ENCODE assay signal across 1 cellular context in genomic region chr11:67345247-67345948, GRCh38.
TF ChIP-seq lines count a peak whose summit lies in the region.

No MANE protein-coding gene starts in this region.

TF ChIP-seq in IMR-90, 13 proteins besides CTCF, POLR2A, EP300 and RAD21:
- no peak for TF ChIP-seq MXI1 (IDR thresholded peaks at IDR 0.05; ENCODE audit: borderline replicate concordance, low read depth, low read length)
- no peak for TF ChIP-seq CHD1 (IDR thresholded peaks at IDR 0.05; ENCODE audit: low read depth, low read length)
- no peak for TF ChIP-seq MAZ (IDR thresholded peaks at IDR 0.05; ENCODE audit: borderline replicate concordance, low read depth, low read length)
- TF ChIP-seq, protein P1, sequence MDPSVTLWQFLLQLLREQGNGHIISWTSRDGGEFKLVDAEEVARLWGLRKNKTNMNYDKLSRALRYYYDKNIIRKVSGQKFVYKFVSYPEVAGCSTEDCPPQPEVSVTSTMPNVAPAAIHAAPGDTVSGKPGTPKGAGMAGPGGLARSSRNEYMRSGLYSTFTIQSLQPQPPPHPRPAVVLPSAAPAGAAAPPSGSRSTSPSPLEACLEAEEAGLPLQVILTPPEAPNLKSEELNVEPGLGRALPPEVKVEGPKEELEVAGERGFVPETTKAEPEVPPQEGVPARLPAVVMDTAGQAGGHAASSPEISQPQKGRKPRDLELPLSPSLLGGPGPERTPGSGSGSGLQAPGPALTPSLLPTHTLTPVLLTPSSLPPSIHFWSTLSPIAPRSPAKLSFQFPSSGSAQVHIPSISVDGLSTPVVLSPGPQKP (IDR thresholded peaks at IDR 0.05; ENCODE audit: borderline replicate concordance, low read depth, low read length): no peak
- no peak for TF ChIP-seq MAFK (IDR thresholded peaks at IDR 0.05; ENCODE audit: low read depth, low read length)
- no peak for TF ChIP-seq CEBPB (IDR thresholded peaks at IDR 0.05; ENCODE audit: low read depth, low read length)
- no peak for TF ChIP-seq SMC3 (IDR thresholded peaks at IDR 0.05; ENCODE audit: low read depth, low read length)
- no peak for TF ChIP-seq NFE2L2 (IDR thresholded peaks at IDR 0.05; ENCODE audit: low read depth, low read length)
- TF ChIP-seq, protein P2, sequence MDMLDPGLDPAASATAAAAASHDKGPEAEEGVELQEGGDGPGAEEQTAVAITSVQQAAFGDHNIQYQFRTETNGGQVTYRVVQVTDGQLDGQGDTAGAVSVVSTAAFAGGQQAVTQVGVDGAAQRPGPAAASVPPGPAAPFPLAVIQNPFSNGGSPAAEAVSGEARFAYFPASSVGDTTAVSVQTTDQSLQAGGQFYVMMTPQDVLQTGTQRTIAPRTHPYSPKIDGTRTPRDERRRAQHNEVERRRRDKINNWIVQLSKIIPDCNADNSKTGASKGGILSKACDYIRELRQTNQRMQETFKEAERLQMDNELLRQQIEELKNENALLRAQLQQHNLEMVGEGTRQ (IDR thresholded peaks at IDR 0.05; ENCODE audit: low read depth, low read length): no peak
- TF ChIP-seq BHLHE40 (IDR thresholded peaks at IDR 0.05; ENCODE audit: low read depth, low read length): no peak
- TF ChIP-seq FOS (IDR thresholded peaks at IDR 0.05; ENCODE audit: low read depth, low read length): no peak
- TF ChIP-seq RCOR1 (IDR thresholded peaks at IDR 0.05; ENCODE audit: insufficient replicate concordance, low read length): no peak
- TF ChIP-seq RFX5 (IDR thresholded peaks at IDR 0.05; ENCODE audit: low read depth, low read length): no peak
TF ChIP-seq in IMR-90: peak in this region for 0.
